Comparison of ENCODE assay signal across 9 cellular contexts in the genomic region with DNA sequence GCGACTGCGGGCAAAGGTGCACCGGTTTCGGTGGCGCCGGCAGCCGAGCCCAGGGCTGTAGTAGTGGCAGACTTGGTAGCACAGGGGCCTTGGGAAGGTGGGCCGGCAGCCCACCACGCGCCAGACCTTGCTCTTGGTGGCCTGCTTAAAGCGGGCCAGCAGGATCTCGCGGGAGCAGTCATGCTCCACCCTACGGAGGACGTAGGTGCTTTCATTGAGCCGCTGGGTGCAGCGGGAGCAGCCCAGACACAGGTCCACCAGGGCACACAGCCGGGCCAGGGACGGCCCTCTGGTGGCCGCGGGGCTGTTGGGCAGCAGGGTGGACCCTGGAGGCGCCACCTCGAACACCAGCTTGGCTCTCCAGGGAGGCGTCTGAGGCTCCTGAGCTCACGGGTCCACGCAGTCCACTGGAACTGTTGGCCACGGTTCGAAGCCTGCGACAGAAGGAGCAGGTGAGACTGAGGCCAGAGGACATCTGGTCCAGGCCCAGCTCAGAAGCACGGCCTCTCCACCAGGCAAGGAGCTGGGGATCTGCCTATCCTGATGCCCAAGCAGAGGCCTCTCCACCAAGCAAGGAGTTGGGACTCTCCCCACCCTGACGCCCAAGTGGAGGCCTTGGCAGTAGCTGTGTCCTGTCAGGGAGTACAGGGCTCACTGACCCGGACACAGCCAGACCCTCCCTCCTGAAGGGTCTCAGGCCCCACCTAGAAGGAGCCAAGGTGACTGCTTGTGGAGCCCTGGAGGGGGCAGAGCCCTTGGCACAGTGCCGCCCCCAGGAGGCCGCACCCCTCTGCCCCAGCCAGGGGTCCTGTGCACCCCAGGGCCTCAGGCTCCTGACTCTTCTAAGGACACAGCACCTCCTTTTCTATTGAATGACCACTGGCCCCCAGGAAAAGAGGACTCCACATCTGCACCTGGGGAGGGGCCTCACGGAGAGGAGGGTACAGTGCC. TPM values are rescaled to one million over a fixed set of nuclear protein-coding genes. Genes with fewer than 3 reads are reported as not detected.
DNase-seq lines count a peak whose midpoint lies in the region; ATAC-seq and TF ChIP-seq lines count a peak whose summit lies in the region.
"Had no signal": no experiment of that assay in that cellular context is flagged by ENCODE, and none has a peak within 500 bp of the region (broad histone marks: within the 10 kb centered on the region; RNA-seq: fewer than 3 reads in every experiment).

No MANE protein-coding gene starts in this region.

- no peak for TF ChIP-seq POLR2A in vagina (IDR thresholded peaks at IDR 0.05)

- H3K27me3 ChIP-seq in left ventricle myocardium inferior (ENCODE audit: low read depth) (no peaks in the 10 kb centered on the region), lung (ENCODE audit: control insufficient read depth, insufficient read depth) (no peaks in the 10 kb centered on the region), vagina (no peaks in the 10 kb centered on the region)

- intact Hi-C loops in left ventricle myocardium inferior (cut with micrococcal nuclease), result no loop called here
- intact Hi-C loops in Right ventricle myocardium superior (cut with DNase I), result no loop called here
- intact Hi-C loops in vagina (cut with DNase I), result no loop called here

- WGBS in lung, 2 donors, result 85 to 88% methylated on average over 34 to 35 of the region's 35 CpGs

- H3K9me3 ChIP-seq in left ventricle myocardium inferior (replicated peaks) (no peaks in the 10 kb centered on the region), lung (ENCODE audit: control insufficient read depth in 2 of 2, insufficient read depth in 1 of 2, low read length in 1 of 2) (no peaks in the 10 kb centered on the region), vagina (no peaks in the 10 kb centered on the region)

- TF ChIP-seq CTCF in left ventricle myocardium inferior (IDR thresholded peaks at IDR 0.05; ENCODE audit: borderline replicate concordance) (no peak), astrocyte of the spinal cord (IDR thresholded peaks at IDR 0.05; ENCODE audit: low read depth, low read length) (peak; percentile 21), lung (IDR thresholded peaks at IDR 0.05; ENCODE audit: control extremely low read depth, extremely low read depth) (no peak), vagina (IDR thresholded peaks at IDR 0.05) (no peak)

- H3K4me3 ChIP-seq in left ventricle myocardium inferior (peak overlapping the region; percentile 91), astrocyte of the spinal cord (ENCODE audit: low read depth, low read length) (peak overlapping the region; percentile 81), lung (peak overlapping the region; percentile 77), vagina (peak overlapping the region; percentile 63 to 81)

- in situ Hi-C loops in astrocyte of the spinal cord (cut with HindIII; ENCODE audit: low sequenced_read_pairs), result no loop called here

- peak overlapping the region; percentile 90 for H3K27ac ChIP-seq in left ventricle myocardium inferior (replicated peaks)
- H3K27ac ChIP-seq in lung (ENCODE audit: low read depth in 1 of 2, low read length in 1 of 2), result peak overlapping the region; percentile 63 to 86
- H3K27ac ChIP-seq in vagina, result peak overlapping the region; percentile 74
- no peak overlapping the region for H3K27ac ChIP-seq in substantia nigra (ENCODE audit: low read depth, low read length, poor library complexity, severe bottlenecking)

- DNase-seq in left ventricle myocardium inferior (no peak), Right ventricle myocardium superior (no peak), astrocyte of the spinal cord (ENCODE audit: low read depth, low spot score) (no peak), lung (ENCODE audit: low spot score) (no peak), vagina (ENCODE audit: extremely low spot score in 2 of 2) (no peak), AG08395 (ENCODE audit: low spot score) (no peak), substantia nigra (lab: John Stamatoyannopoulos, UW) (no peak)

- H3K4me1 ChIP-seq in left ventricle myocardium inferior (peaks cover 42% of the 10 kb centered on the region), lung (ENCODE audit: control insufficient read depth in 2 of 2, insufficient read depth in 2 of 2, low read length in 2 of 2) (peaks cover 0 to 17% of the 10 kb centered on the region in 2 donors), vagina (peaks cover 19% of the 10 kb centered on the region)

- H3K36me3 ChIP-seq in left ventricle myocardium inferior (peaks cover 11% of the 10 kb centered on the region), lung (ENCODE audit: control insufficient read depth in 2 of 2, insufficient read depth in 2 of 2, low read length in 2 of 2) (peaks cover 0 to 14% of the 10 kb centered on the region in 2 donors), vagina (no peaks in the 10 kb centered on the region)

- ATAC-seq in Right ventricle myocardium superior (ENCODE audit: poor library complexity) (no peak), lung (ENCODE audit: insufficient read depth, low FRiP score) (no peak), GM18867 (IDR thresholded peaks at IDR 0.05; ENCODE audit: unreplicated experiment) (no peak)

RNA-seq across cellular contexts. Expression of a gene that starts 1.0 kb away (rescaled TPM):
- total RNA-seq in left ventricle myocardium inferior (10.6 TPM), Right ventricle myocardium superior (9.7 TPM), lung (10 to 100 TPM; 24.4 to 47.2 TPM), vagina (31.4 TPM)
- polyA plus RNA-seq in lung, result 10 to 100 TPM in 1 of 2 donors, 1 to 10 TPM in 1; 9.0 to 26.4 TPM

RNA-seq across cellular contexts. Expression of a gene that starts 19.1 kb away (rescaled TPM):
- total RNA-seq in left ventricle myocardium inferior (0.14 TPM), Right ventricle myocardium superior (0.11 TPM), lung (1 to 10 TPM; 2.6 to 3.2 TPM), vagina (not detected)
- 1 to 10 TPM; 1.0 to 2.0 TPM for polyA plus RNA-seq in lung

RNA-seq across cellular contexts. Expression of a gene that starts 25.5 kb away (rescaled TPM):
- not detected for total RNA-seq in left ventricle myocardium inferior
- total RNA-seq in Right ventricle myocardium superior, result not detected
- total RNA-seq in lung, result not detected
- under 1 TPM in 1 of 2 donors, not detected in 1; 0.06 TPM for polyA plus RNA-seq in lung
- not detected for total RNA-seq in vagina
- total RNA-seq: dermis microvascular lymphatic vessel endothelial cell had no signal

RNA-seq across cellular contexts. Expression of a gene that starts 35.9 kb away (rescaled TPM):
- not detected for total RNA-seq in left ventricle myocardium inferior
- total RNA-seq in Right ventricle myocardium superior, result 0.13 TPM
- total RNA-seq in lung, result 1 to 10 TPM in 1 of 2 donors, under 1 TPM in 1; 0.34 to 5.1 TPM
- polyA plus RNA-seq in lung, result 1 to 10 TPM; 3.1 to 4.3 TPM
- total RNA-seq in vagina, result 25.8 TPM

RNA-seq across cellular contexts. Expression of a gene that starts 52.5 kb away (rescaled TPM):
- total RNA-seq in left ventricle myocardium inferior, result 371 TPM
- total RNA-seq in Right ventricle myocardium superior, result 246 TPM
- 100 to 1,000 TPM in 1 of 2 donors, 10 to 100 TPM in 1; 36.9 to 545 TPM for total RNA-seq in lung
- polyA plus RNA-seq in lung, result 100 to 1,000 TPM; 409 to 540 TPM
- total RNA-seq in vagina, result 198 TPM
